Comparison of ENCODE assay signal across 22 cellular contexts in the genomic region with DNA sequence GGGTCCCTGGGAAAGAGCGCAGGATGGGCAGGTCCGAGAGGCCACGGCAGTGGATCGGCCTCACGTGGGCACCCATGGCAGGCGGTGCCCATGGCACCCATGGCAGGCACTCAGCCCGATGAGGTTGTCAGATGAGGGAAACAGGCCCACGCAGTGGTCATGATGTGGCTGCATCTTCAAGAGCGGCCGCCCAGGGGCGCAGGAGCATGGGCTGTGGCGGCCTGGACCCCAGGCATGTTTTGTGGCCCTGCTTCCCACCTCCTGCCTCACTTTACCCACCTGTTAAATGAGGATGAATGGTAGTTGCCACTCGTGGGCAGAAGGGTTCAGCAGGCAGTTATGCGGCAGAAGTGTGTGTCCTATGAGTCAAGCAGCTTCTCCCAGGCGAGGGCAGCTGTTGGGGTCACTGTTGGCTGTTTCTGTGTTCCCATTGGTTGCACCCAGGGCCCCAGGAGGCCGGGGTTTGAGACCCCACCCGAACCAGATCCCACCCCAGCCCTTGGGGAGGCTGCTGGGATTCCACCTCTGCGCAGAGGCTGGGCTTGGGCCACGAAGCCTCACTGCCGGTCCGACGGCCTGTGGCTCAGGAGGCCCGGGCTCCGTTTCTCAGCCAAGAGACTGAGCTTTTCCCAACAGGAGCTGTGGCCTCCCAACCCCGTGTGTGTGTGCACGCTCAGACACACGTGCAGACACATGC.
"Had no signal": no experiment of that assay in that cellular context is flagged by ENCODE, and none has a peak within 500 bp of the region (broad histone marks: within the 10 kb centered on the region; RNA-seq: fewer than 3 reads in every experiment).

No MANE protein-coding gene starts in this region.

- H3K27me3 ChIP-seq: esophagus muscularis mucosa, gastrocnemius medialis, sigmoid colon, spleen had no signal

- DNase-seq: activated CD4-positive, alpha-beta T cell treated with anti-CD3 and anti-CD28 coated beads for 1 hour; activated CD4-positive, alpha-beta T cell treated with anti-CD3 and anti-CD28 coated beads, Interleukin-2, amount 50 U/mL, for 1 hour; activated CD8-positive, alpha-beta memory T cell treated with anti-CD3 and anti-CD28 coated beads for 24 hours; activated CD8-positive, alpha-beta memory T cell treated with anti-CD3 and anti-CD28 coated beads, Interleukin-2, amount 50 U/mL, for 4 hours; activated naive CD8-positive, alpha-beta T cell treated with anti-CD3 and anti-CD28 coated beads for 36 hours; activated T-cell treated with anti-CD3 and anti-CD28 coated beads, Interleukin-2, amount 50 U/mL, for 24 hours; central memory CD4-positive, alpha-beta T cell; dermis blood vessel endothelial cell; effector memory CD8-positive, alpha-beta T cell; gastrocnemius medialis; head of caudate nucleus; hypothalamus; midbrain; nephron progenitor cell; occipital lobe; sigmoid colon; spleen; stimulated activated CD4-positive, alpha-beta T cell treated with anti-CD3 and anti-CD28 coated beads, Interleukin-4, amount 100 ng/mL, for 24 hours; stimulated activated naive CD4-positive, alpha-beta T cell treated with Interleukin-2 at 50 U/mL for 16 hours; T-cell had no signal

- H3K4me3 Mint-ChIP-seq: activated naive CD8-positive, alpha-beta T cell treated with anti-CD3 and anti-CD28 coated beads for 36 hours; activated T-cell treated with anti-CD3 and anti-CD28 coated beads, Interleukin-2, amount 50 U/mL, for 24 hours; activated T-helper 17 cell treated with anti-CD3 and anti-CD28 coated beads, Interleukin-2, amount 50 U/mL, for 72 hours; effector memory CD8-positive, alpha-beta T cell; nephron progenitor cell; T-cell had no signal

- H3K9me3 ChIP-seq: esophagus muscularis mucosa, gastrocnemius medialis, sigmoid colon, spleen had no signal

- H3K4me3 ChIP-seq: esophagus muscularis mucosa, gastrocnemius medialis, sigmoid colon, spleen had no signal

- H3K27ac ChIP-seq: esophagus muscularis mucosa, gastrocnemius medialis, sigmoid colon, spleen had no signal

- H3K27ac Mint-ChIP-seq: activated naive CD8-positive, alpha-beta T cell treated with anti-CD3 and anti-CD28 coated beads for 36 hours; activated T-helper 17 cell treated with anti-CD3 and anti-CD28 coated beads, Interleukin-2, amount 50 U/mL, for 72 hours; nephron progenitor cell; T-cell had no signal

- H3K27me3 Mint-ChIP-seq: activated naive CD8-positive, alpha-beta T cell treated with anti-CD3 and anti-CD28 coated beads for 36 hours; activated T-cell treated with anti-CD3 and anti-CD28 coated beads, Interleukin-2, amount 50 U/mL, for 24 hours; activated T-helper 17 cell treated with anti-CD3 and anti-CD28 coated beads, Interleukin-2, amount 50 U/mL, for 72 hours; effector memory CD8-positive, alpha-beta T cell; T-cell had no signal

- ATAC-seq: activated T-helper 17 cell treated with anti-CD3 and anti-CD28 coated beads, Interleukin-2, amount 50 U/mL, for 72 hours; effector memory CD8-positive, alpha-beta T cell; gastrocnemius medialis; T-cell had no signal

- H3K4me1 ChIP-seq: gastrocnemius medialis had no signal

- H3K36me3 Mint-ChIP-seq: activated naive CD8-positive, alpha-beta T cell treated with anti-CD3 and anti-CD28 coated beads for 36 hours had no signal
